Comparison of ENCODE assay signal across 1 cellular context in the genomic region with DNA sequence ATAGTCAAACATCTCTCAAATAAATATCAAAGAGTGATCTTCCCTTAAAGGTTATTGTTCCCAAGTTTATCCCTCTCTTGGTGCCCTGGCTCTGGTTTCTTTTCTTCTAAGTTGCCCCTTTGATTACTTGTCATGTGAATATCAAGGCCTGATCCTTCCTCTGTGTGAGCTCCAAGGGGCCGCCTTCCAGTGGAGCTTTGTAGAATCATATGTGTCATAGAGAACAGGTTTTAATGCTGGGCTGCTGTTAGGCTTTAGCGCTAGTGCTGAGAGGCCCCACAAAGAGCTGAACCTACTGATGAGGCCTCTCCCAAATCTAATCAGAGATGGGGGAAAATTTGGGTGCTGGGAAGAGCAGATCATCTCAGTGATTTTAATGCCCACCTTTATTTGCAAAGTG.
TF ChIP-seq lines count a peak whose summit lies in the region.

No MANE protein-coding gene starts in this region.

TF ChIP-seq in IMR-90, 13 proteins besides CTCF, POLR2A, EP300 and RAD21 (continued from another document):
- TF ChIP-seq CEBPB (IDR thresholded peaks at IDR 0.05; ENCODE audit: low read depth, low read length) (no peak), ELK1 (IDR thresholded peaks at IDR 0.05; ENCODE audit: borderline replicate concordance, low read depth, low read length) (no peak), FOS (IDR thresholded peaks at IDR 0.05; ENCODE audit: low read depth, low read length) (no peak), MXI1 (IDR thresholded peaks at IDR 0.05; ENCODE audit: borderline replicate concordance, low read depth, low read length) (no peak), BHLHE40 (IDR thresholded peaks at IDR 0.05; ENCODE audit: low read depth, low read length) (no peak)
